Comparison of ENCODE assay signal across 25 cellular contexts in the genomic region with DNA sequence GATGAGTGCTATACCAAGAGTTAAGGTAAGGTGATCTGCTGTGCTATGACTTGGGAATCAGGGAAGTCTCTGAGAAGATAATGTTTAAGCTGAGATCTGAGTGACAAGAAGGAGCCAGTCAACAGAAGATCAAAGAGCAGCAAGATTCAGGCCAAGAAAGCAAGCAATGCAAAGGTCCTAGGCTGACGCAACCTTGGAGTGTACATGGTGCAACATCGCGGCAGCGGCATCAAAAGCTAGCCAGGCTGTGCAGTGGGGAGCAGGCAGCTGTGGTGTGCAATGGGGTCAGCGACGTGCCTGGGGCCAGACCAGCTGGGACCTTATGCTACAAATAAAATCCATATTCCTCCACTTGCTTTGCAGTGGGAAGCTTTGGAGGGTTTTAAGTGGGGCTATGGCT.
"Had no signal": no experiment of that assay in that cellular context is flagged by ENCODE, and none has a peak within 500 bp of the region (broad histone marks: within the 10 kb centered on the region; RNA-seq: fewer than 3 reads in every experiment).

No MANE protein-coding gene starts in this region.

- H3K4me3 Mint-ChIP-seq: activated B cell treated with CpG ODN at 0.5 μM for 24 hours; activated naive CD8-positive, alpha-beta T cell; central memory CD8-positive, alpha-beta T cell; mesothelial cell of epicardium; naive B cell; nephron progenitor cell; T-helper 17 cell; type B pancreatic cell had no signal

- H3K36me3 Mint-ChIP-seq: activated naive CD8-positive, alpha-beta T cell; mesothelial cell of epicardium; naive B cell; type B pancreatic cell had no signal

- H3K27ac Mint-ChIP-seq: activated B cell treated with CpG ODN at 0.5 μM for 24 hours; activated naive CD8-positive, alpha-beta T cell; mesothelial cell of epicardium; naive B cell; nephron progenitor cell; progenitor cell of endocrine pancreas; T-helper 17 cell; type B pancreatic cell had no signal

- H3K4me1 Mint-ChIP-seq: activated B cell treated with CpG ODN at 0.5 μM for 24 hours; central memory CD8-positive, alpha-beta T cell; naive B cell; T-helper 17 cell had no signal

- H3K27ac ChIP-seq: esophagus squamous epithelium, ovary, spleen, thoracic aorta had no signal

- H3K36me3 ChIP-seq: esophagus squamous epithelium, ovary, spleen, thoracic aorta, uterus had no signal

- H3K4me1 ChIP-seq: uterus had no signal

- DNase-seq: activated B cell treated with CpG ODN at 0.5 μM for 24 hours; activated effector memory CD4-positive, alpha-beta T cell treated with Interleukin-2 at 50 U/mL for 16 hours; activated naive CD4-positive, alpha-beta T cell treated with Interleukin-2 at 50 U/mL for 16 hours; anterior cingulate cortex; dermis blood vessel endothelial cell; effector CD4-positive, alpha-beta T cell; esophagus squamous epithelium; foreskin melanocyte; left ventricle myocardium superior; naive B cell; nephron progenitor cell; ovary; retina; spleen; stimulated activated CD4-positive, alpha-beta T cell treated with anti-CD3 and anti-CD28 coated beads, Interleukin-2, amount 100 ng/mL, for 48 hours; stimulated activated naive CD8-positive, alpha-beta T cell treated with anti-CD3 and anti-CD28 coated beads, Interleukin-15, Interleukin-2, amounts not matched to agents 100 U/mL and 50 U/mL, for 24 hours; T-helper 17 cell; T1000; uterus had no signal

- H3K4me3 ChIP-seq: esophagus squamous epithelium, ovary, spleen, uterus had no signal

- H3K9me3 Mint-ChIP-seq: activated B cell treated with CpG ODN at 0.5 μM for 24 hours; central memory CD8-positive, alpha-beta T cell; mesothelial cell of epicardium; type B pancreatic cell had no signal

- H3K27me3 ChIP-seq: esophagus squamous epithelium, ovary, spleen, uterus had no signal

- ATAC-seq: left ventricle myocardium superior; stimulated activated naive CD8-positive, alpha-beta T cell treated with anti-CD3 and anti-CD28 coated beads, Interleukin-15, Interleukin-2, amounts not matched to agents 100 U/mL and 50 U/mL, for 24 hours; T-helper 17 cell had no signal

- H3K9me3 ChIP-seq: esophagus squamous epithelium, ovary, spleen, thoracic aorta, uterus had no signal
